ENCODE assay signal across 8 cellular contexts in genomic region chr6:116615937-116616756, GRCh38. TPM values are rescaled to one million over a fixed set of nuclear protein-coding genes. Genes with fewer than 3 reads are reported as not detected.
A peak's percentile ranks its signal among the peaks of the same experiment; 100 is the strongest.
DNase-seq lines count a peak whose midpoint lies in the region; ATAC-seq and TF ChIP-seq lines count a peak whose summit lies in the region.

RSPH4A (plus strand) TSS chr6:116616479; CDS start chr6:116616624, 145 bp downstream.

- peak within 1 kb of the TSS in 4 of 7 donors; percentile 2 to 34 (median 12) for H3K27ac Mint-ChIP-seq in CD14-positive monocyte
- peak within 1 kb of the TSS; percentile 83 for H3K27ac Mint-ChIP-seq in memory B cell

- no peak for TF ChIP-seq CTCF in CD14-positive monocyte (IDR thresholded peaks at IDR 0.05)

- H3K36me3 Mint-ChIP-seq in CD14-positive monocyte = no peaks in the 10 kb centered on the region
- no peaks in the 10 kb centered on the region for H3K36me3 Mint-ChIP-seq in memory B cell

- H3K4me3 Mint-ChIP-seq in CD14-positive monocyte = peak within 1 kb of the TSS; percentile 71 to 95
- H3K4me3 Mint-ChIP-seq in memory B cell = peak within 1 kb of the TSS; percentile 86

- no peaks in the 10 kb centered on the region for H3K9me3 ChIP-seq in endocrine pancreas (ENCODE audit: control insufficient read depth, low read length)

- peak within 1 kb of the TSS; percentile 83 for H3K9ac ChIP-seq in endocrine pancreas (ENCODE audit: control insufficient read depth, insufficient read depth, low read length)

- peaks cover 7% of the 10 kb centered on the region for H3K4me1 ChIP-seq in endocrine pancreas (ENCODE audit: control insufficient read depth, insufficient read depth, low read length)

- ATAC-seq in GM19463 (IDR thresholded peaks at IDR 0.05; ENCODE audit: unreplicated experiment) (peak; percentile 99), memory B cell (ENCODE audit: low read depth) (peak; percentile 96)

- H3K9me3 Mint-ChIP-seq in CD14-positive monocyte (peaks cover 0 to 5% (median 0%) of the 10 kb centered on the region in 7 donors), memory B cell (no peaks in the 10 kb centered on the region)

- H3K36me3 ChIP-seq in endocrine pancreas (ENCODE audit: control insufficient read depth, insufficient read depth, low read length) = no peaks in the 10 kb centered on the region

- H3K27me3 ChIP-seq in endocrine pancreas (ENCODE audit: control insufficient read depth, insufficient read depth, low read length) = no peaks in the 10 kb centered on the region

- intact Hi-C loops in CD14-positive monocyte (cut with micrococcal nuclease) = no loop called here

- DNase-seq in CD14-positive monocyte (ENCODE audit: low spot score) (peak; percentile 58), HK-2 (ENCODE audit: unreplicated experiment) (peak; percentile 87), NCI-H82 (lab: John Stamatoyannopoulos, UW) (peak; percentile 54), memory B cell (ENCODE audit: low spot score in 2 of 2) (peak; percentile 53 to 62)
- peak; percentile 74 for DNase-seq in activated CD8-positive, alpha-beta memory T cell treated with anti-CD3 and anti-CD28 coated beads for 24 hours
- DNase-seq in stimulated activated CD8-positive, alpha-beta memory T cell treated with anti-CD3 and anti-CD28 coated beads, Interleukin-12 subunit alpha, Interleukin-12 subunit beta, amount 100 ng/mL, for 1 hour (ENCODE audit: low read depth) = peak; percentile 24

- H3K4me3 ChIP-seq in endocrine pancreas (ENCODE audit: control insufficient read depth, insufficient read depth, low read length) = peak within 1 kb of the TSS; percentile 91

- H3K27me3 Mint-ChIP-seq in CD14-positive monocyte (ENCODE audit: low read depth in 3 of 3) (peaks cover 30 to 34% (median 31%) of the 10 kb centered on the region in 3 donors), memory B cell (peaks cover 3% of the 10 kb centered on the region)

- H3K4me1 Mint-ChIP-seq in CD14-positive monocyte = peaks cover 15% of the 10 kb centered on the region
- peaks cover 12% of the 10 kb centered on the region for H3K4me1 Mint-ChIP-seq in memory B cell

RNA-seq across cellular contexts. Expression of gene RSPH4A, which starts in this region (rescaled TPM):
- not detected for polyA plus RNA-seq in CD14-positive monocyte

Comparison
In these comparisons a context has a peak if more than half of its experiments do, and no peak if none do; other contexts are left out.
1. Peak in every context shown above with its lines: DNase-seq, ATAC-seq and H3K4me3 ChIP-seq.
2. Peak in DNase-seq in CD14-positive monocyte; RNA of the gene not detected or under 1 TPM.
3. DNase-seq: peak in every context shown above with its lines; median percentile 87 in HK-2; 74 in activated CD8-positive, alpha-beta memory T cell treated with anti-CD3 and anti-CD28 coated beads for 24 hours; 58 in CD14-positive monocyte; 58 in memory B cell; 54 in NCI-H82; 24 in stimulated activated CD8-positive, alpha-beta memory T cell treated with anti-CD3 and anti-CD28 coated beads, Interleukin-12 subunit alpha, Interleukin-12 subunit beta, amount 100 ng/mL, for 1 hour.